1 cellular context compared by ENCODE assay signal in the genomic region with DNA sequence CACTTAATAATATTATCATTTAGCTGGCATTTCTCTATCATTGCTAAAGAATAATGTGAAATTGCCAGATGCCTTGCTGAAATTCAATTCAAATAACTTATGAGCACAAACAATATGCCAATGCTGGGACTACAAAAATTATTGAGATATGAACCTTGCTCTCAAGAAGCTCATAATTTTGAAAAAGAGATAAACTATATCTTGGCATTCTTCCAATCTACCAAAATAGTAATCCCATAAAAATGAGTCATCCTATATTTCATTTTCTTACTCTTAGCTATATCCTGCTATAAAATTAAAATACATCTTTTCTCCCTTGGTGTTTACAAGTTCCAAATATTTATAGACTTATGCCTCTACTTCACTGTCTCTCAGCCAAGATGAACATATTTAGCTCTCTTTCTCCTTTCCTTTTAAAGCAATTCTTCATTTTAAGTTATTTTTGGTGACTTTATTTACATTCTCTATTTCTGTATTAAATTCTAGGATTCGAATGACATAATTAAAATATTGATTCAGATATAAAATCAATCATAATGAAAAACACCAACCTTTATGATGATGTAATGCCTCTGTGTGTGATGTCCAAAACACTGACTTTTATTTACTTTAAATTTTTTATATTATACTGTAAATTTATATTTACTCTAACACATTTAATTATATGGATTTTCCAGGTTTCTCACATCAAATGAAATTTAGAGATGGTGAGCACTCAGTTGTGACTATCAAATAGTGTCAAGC.
TF ChIP-seq lines count a peak whose summit lies in the region.

No MANE protein-coding gene starts in this region.

TF ChIP-seq in WTC11, 78 proteins besides CTCF, POLR2A, EP300 and RAD21 (continued from another document):
- TF ChIP-seq KAT7 (CRISPR knock-in tag; IDR thresholded peaks at IDR 0.05; ENCODE audit: borderline replicate concordance), result no peak
- TF ChIP-seq ZNF671 (CRISPR knock-in tag; IDR thresholded peaks at IDR 0.05), result no peak
- TF ChIP-seq FOXP1 (CRISPR knock-in tag; IDR thresholded peaks at IDR 0.05; ENCODE audit: borderline replicate concordance), result no peak
- TF ChIP-seq, protein P1, sequence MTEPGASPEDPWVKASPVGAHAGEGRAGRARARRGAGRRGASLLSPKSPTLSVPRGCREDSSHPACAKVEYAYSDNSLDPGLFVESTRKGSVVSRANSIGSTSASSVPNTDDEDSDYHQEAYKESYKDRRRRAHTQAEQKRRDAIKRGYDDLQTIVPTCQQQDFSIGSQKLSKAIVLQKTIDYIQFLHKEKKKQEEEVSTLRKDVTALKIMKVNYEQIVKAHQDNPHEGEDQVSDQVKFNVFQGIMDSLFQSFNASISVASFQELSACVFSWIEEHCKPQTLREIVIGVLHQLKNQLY (CRISPR knock-in tag; IDR thresholded peaks at IDR 0.05), result no peak
- TF ChIP-seq TCF7 (CRISPR knock-in tag; IDR thresholded peaks at IDR 0.05; ENCODE audit: low read depth), result no peak
- TF ChIP-seq, protein P2, sequence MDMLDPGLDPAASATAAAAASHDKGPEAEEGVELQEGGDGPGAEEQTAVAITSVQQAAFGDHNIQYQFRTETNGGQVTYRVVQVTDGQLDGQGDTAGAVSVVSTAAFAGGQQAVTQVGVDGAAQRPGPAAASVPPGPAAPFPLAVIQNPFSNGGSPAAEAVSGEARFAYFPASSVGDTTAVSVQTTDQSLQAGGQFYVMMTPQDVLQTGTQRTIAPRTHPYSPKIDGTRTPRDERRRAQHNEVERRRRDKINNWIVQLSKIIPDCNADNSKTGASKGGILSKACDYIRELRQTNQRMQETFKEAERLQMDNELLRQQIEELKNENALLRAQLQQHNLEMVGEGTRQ (CRISPR knock-in tag; IDR thresholded peaks at IDR 0.05), result no peak
- no peak for TF ChIP-seq IRF2 (CRISPR knock-in tag; IDR thresholded peaks at IDR 0.05; ENCODE audit: borderline replicate concordance, low read depth)
